1 cellular context compared by ENCODE assay signal in the genomic region with DNA sequence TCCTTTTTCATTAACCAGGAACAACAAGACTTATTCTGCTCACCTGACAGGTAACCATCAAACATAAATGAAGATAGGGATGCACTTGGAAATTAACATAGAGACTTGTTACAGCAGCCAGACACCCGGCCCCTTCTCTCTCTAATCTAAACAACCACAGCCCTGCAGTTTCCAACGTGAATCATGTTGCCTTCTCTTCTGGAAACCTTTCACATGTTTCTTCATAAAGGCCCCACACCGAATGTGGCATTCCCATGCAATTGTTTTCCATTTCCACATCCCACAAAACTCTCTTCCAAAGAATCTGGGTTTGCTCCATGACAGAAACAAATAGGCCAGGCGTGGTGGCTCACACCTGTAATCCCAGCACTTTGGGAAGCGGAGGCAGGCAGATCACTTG.
TF ChIP-seq lines count a peak whose summit lies in the region.

No MANE protein-coding gene starts in this region.

TF ChIP-seq in K562, 482 proteins besides CTCF, POLR2A, EP300 and RAD21:
- no peak for TF ChIP-seq PURB (CRISPR knock-in tag; IDR thresholded peaks at IDR 0.05; ENCODE audit: low read depth)
- TF ChIP-seq CEBPB (tag; IDR thresholded peaks at IDR 0.05): no peak
- TF ChIP-seq, protein P1, sequence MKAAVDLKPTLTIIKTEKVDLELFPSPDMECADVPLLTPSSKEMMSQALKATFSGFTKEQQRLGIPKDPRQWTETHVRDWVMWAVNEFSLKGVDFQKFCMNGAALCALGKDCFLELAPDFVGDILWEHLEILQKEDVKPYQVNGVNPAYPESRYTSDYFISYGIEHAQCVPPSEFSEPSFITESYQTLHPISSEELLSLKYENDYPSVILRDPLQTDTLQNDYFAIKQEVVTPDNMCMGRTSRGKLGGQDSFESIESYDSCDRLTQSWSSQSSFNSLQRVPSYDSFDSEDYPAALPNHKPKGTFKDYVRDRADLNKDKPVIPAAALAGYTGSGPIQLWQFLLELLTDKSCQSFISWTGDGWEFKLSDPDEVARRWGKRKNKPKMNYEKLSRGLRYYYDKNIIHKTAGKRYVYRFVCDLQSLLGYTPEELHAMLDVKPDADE (conservative IDR thresholded peaks at IDR 0.05; ENCODE audit: control insufficient read depth, low read depth, low read length): no peak
- no peak for TF ChIP-seq ZBTB17 (CRISPR knock-in tag; IDR thresholded peaks at IDR 0.05)
- no peak for TF ChIP-seq CTBP1 (IDR thresholded peaks at IDR 0.05; ENCODE audit: borderline replicate concordance)
- TF ChIP-seq ZNF232 (CRISPR knock-in tag; IDR thresholded peaks at IDR 0.05): no peak
- TF ChIP-seq ZNF778 (CRISPR knock-in tag; IDR thresholded peaks at IDR 0.05): no peak
- TF ChIP-seq JUND (IDR thresholded peaks at IDR 0.05; ENCODE audit: borderline replicate concordance, low read depth, low read length): no peak
- TF ChIP-seq JUND (tag; IDR thresholded peaks at IDR 0.05; ENCODE audit: borderline replicate concordance, low read depth, low read length): no peak
- TF ChIP-seq E2F3 (CRISPR knock-in tag; IDR thresholded peaks at IDR 0.05): no peak
- TF ChIP-seq TAF9B (IDR thresholded peaks at IDR 0.05; ENCODE audit: partially characterized antibody): no peak
- no peak for TF ChIP-seq MYC (IDR thresholded peaks at IDR 0.05; ENCODE audit: low read depth, low read length)
- no peak for TF ChIP-seq MYC (CRISPR knock-in tag; IDR thresholded peaks at IDR 0.05; ENCODE audit: borderline replicate concordance, low read depth)
- no peak for TF ChIP-seq ZNF277 (CRISPR knock-in tag; IDR thresholded peaks at IDR 0.05; ENCODE audit: borderline replicate concordance)
- TF ChIP-seq HLTF (IDR thresholded peaks at IDR 0.05): no peak
- no peak for TF ChIP-seq ZNF408 (CRISPR knock-in tag; IDR thresholded peaks at IDR 0.05; ENCODE audit: low read depth)
- TF ChIP-seq ZNF384 (IDR thresholded peaks at IDR 0.05; ENCODE audit: low read depth, low read length): no peak
- TF ChIP-seq CC2D1A (IDR thresholded peaks at IDR 0.05): no peak
- TF ChIP-seq, protein P2, sequence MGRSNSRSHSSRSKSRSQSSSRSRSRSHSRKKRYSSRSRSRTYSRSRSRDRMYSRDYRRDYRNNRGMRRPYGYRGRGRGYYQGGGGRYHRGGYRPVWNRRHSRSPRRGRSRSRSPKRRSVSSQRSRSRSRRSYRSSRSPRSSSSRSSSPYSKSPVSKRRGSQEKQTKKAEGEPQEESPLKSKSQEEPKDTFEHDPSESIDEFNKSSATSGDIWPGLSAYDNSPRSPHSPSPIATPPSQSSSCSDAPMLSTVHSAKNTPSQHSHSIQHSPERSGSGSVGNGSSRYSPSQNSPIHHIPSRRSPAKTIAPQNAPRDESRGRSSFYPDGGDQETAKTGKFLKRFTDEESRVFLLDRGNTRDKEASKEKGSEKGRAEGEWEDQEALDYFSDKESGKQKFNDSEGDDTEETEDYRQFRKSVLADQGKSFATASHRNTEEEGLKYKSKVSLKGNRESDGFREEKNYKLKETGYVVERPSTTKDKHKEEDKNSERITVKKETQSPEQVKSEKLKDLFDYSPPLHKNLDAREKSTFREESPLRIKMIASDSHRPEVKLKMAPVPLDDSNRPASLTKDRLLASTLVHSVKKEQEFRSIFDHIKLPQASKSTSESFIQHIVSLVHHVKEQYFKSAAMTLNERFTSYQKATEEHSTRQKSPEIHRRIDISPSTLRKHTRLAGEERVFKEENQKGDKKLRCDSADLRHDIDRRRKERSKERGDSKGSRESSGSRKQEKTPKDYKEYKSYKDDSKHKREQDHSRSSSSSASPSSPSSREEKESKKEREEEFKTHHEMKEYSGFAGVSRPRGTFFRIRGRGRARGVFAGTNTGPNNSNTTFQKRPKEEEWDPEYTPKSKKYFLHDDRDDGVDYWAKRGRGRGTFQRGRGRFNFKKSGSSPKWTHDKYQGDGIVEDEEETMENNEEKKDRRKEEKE (IDR thresholded peaks at IDR 0.05; ENCODE audit: borderline replicate concordance in 1 of 2, control insufficient read depth in 1 of 2, low read depth in 2 of 2, low read length in 1 of 2): no peak
- no peak for TF ChIP-seq NR4A1 (CRISPR knock-in tag; IDR thresholded peaks at IDR 0.05)
- no peak for TF ChIP-seq NR4A1 (tag; IDR thresholded peaks at IDR 0.05)
TF ChIP-seq in K562: peak in this region for 0.
